In the genomic region with DNA sequence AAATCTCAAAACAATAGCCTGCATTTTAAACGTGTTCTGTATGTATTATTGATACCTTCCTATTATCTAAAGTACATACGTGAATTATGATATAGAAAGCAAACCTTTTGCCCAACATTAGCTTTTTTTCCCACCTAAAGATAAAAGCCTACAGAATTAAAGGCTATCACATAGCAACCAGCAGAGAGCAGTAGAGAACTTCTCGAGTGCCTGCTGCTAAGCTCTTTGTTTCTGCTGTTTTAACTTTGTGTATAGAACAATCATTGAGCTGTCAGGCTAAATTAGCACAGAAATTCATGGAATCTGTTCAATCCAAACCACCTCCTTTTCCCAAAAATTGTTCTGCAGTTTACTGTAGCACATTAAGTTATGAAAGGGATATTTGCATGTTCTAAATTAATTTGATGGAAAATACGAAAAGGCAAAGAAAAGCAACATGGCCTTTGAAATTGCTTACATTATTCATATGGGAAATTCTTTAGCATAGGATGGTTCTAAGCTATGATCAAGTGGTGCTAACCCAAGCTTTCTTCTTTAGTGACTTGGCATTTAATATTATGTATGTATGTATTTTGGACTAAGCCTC, we compare ENCODE assay signal across 9 cellular contexts.
DNase-seq lines count a peak whose midpoint lies in the region; ATAC-seq and TF ChIP-seq lines count a peak whose summit lies in the region.
"Had no signal": no experiment of that assay in that cellular context is flagged by ENCODE, and none has a peak within 500 bp of the region (broad histone marks: within the 10 kb centered on the region; RNA-seq: fewer than 3 reads in every experiment).

No MANE protein-coding gene starts in this region.

- H3K4me3 ChIP-seq in right atrium auricular region (no peak overlapping the region), tibial artery (no peak overlapping the region)
- H3K4me3 ChIP-seq: skin epidermis had no signal

- H3K27me3 ChIP-seq in right atrium auricular region: no peaks in the 10 kb centered on the region
- H3K27me3 ChIP-seq in tibial artery: no peaks in the 10 kb centered on the region

- H3K36me3 ChIP-seq in right atrium auricular region (no peaks in the 10 kb centered on the region), tibial artery (no peaks in the 10 kb centered on the region)

- H3K9me3 ChIP-seq in right atrium auricular region (peaks cover 0 to 2% of the 10 kb centered on the region in 2 donors), tibial artery (no peaks in the 10 kb centered on the region)

- intact Hi-C loops in tibial artery (cut with DNase I; ENCODE audit: low total_unique reads): no loop called here

- no peaks in the 10 kb centered on the region for H3K4me1 ChIP-seq in right atrium auricular region
- no peaks in the 10 kb centered on the region for H3K4me1 ChIP-seq in tibial artery

- DNase-seq in NCI-H1092 treated with DMSO at 0.1 percent for 48 hours (lab: John Stamatoyannopoulos, UW) (peak; percentile 17), NCI-H1092 (lab: John Stamatoyannopoulos, UW) (no peak), HT-29 (ENCODE audit: low spot score) (peak; percentile 54), right atrium auricular region (ENCODE audit: low spot score) (no peak), tibial artery (no peak), DMS79 (lab: John Stamatoyannopoulos, UW) (no peak)

- ATAC-seq in SK-N-SH treated with all-trans-retinoic acid at 6 μM for 48 hours (peak; percentile 69; the same call in 2 of the 3 replicates), GM18907 (IDR thresholded peaks at IDR 0.05; ENCODE audit: unreplicated experiment) (no peak)

- TF ChIP-seq CTCF in right atrium auricular region (IDR thresholded peaks at IDR 0.05): peak; percentile 42 to 76
- TF ChIP-seq CTCF in tibial artery (IDR thresholded peaks at IDR 0.05): peak; percentile 41

- no peak overlapping the region for H3K27ac ChIP-seq in right atrium auricular region
- H3K27ac ChIP-seq in tibial artery: no peak overlapping the region
- H3K27ac ChIP-seq: skin epidermis had no signal

TF ChIP-seq in SK-N-SH treated with all-trans-retinoic acid at 6 μM for 48 hours, 23 proteins besides CTCF, POLR2A, EP300 and RAD21:
- TF ChIP-seq ARNTL (CRISPR knock-in tag; IDR thresholded peaks at IDR 0.05; ENCODE audit: borderline replicate concordance, low read depth): no peak
- no peak for TF ChIP-seq TSHZ2 (CRISPR knock-in tag; IDR thresholded peaks at IDR 0.05)
- TF ChIP-seq RARB (CRISPR knock-in tag; IDR thresholded peaks at IDR 0.05): no peak
- no peak for TF ChIP-seq BACH2 (CRISPR knock-in tag; IDR thresholded peaks at IDR 0.05; ENCODE audit: borderline replicate concordance)
- TF ChIP-seq PPARA (CRISPR knock-in tag; IDR thresholded peaks at IDR 0.05; ENCODE audit: borderline replicate concordance): no peak
- no peak for TF ChIP-seq CREB5 (CRISPR knock-in tag; IDR thresholded peaks at IDR 0.05; ENCODE audit: low read depth)
- TF ChIP-seq CSDC2 (CRISPR knock-in tag; IDR thresholded peaks at IDR 0.05): no peak
- TF ChIP-seq ZFP30 (CRISPR knock-in tag; IDR thresholded peaks at IDR 0.05): no peak
- TF ChIP-seq ISL1 (CRISPR knock-in tag; IDR thresholded peaks at IDR 0.05): no peak
- no peak for TF ChIP-seq OSR1 (CRISPR knock-in tag; IDR thresholded peaks at IDR 0.05)
- TF ChIP-seq ZNF8 (CRISPR knock-in tag; IDR thresholded peaks at IDR 0.05): no peak
- TF ChIP-seq TOX (CRISPR knock-in tag; IDR thresholded peaks at IDR 0.05; ENCODE audit: borderline replicate concordance): no peak
- TF ChIP-seq ESRRG (CRISPR knock-in tag; IDR thresholded peaks at IDR 0.05): no peak
- TF ChIP-seq ZC3H10 (CRISPR knock-in tag; IDR thresholded peaks at IDR 0.05): no peak
- TF ChIP-seq, protein P1, sequence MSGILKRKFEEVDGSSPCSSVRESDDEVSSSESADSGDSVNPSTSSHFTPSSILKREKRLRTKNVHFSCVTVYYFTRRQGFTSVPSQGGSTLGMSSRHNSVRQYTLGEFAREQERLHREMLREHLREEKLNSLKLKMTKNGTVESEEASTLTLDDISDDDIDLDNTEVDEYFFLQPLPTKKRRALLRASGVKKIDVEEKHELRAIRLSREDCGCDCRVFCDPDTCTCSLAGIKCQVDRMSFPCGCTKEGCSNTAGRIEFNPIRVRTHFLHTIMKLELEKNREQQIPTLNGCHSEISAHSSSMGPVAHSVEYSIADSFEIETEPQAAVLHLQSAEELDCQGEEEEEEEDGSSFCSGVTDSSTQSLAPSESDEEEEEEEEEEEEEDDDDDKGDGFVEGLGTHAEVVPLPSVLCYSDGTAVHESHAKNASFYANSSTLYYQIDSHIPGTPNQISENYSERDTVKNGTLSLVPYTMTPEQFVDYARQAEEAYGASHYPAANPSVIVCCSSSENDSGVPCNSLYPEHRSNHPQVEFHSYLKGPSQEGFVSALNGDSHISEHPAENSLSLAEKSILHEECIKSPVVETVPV (CRISPR knock-in tag; IDR thresholded peaks at IDR 0.05): no peak

Comparison
In these comparisons a context has a peak if more than half of its experiments do, and no peak if none do; other contexts are left out.
1. DNase-seq: peak in NCI-H1092 treated with DMSO at 0.1 percent for 48 hours (single experiment) and HT-29 (single experiment); none in NCI-H1092 (single experiment), right atrium auricular region (single experiment), tibial artery (0 of 2) and DMS79 (single experiment).